11 cellular contexts compared by ENCODE assay signal in genomic region chr14:43539210-43539609, GRCh38.
DNase-seq lines count a peak whose midpoint lies in the region; ATAC-seq and TF ChIP-seq lines count a peak whose summit lies in the region.
"Had no signal": no experiment of that assay in that cellular context is flagged by ENCODE, and none has a peak within 500 bp of the region (broad histone marks: within the 10 kb centered on the region; RNA-seq: fewer than 3 reads in every experiment).

No MANE protein-coding gene starts in this region.

- H3K4me1 Mint-ChIP-seq in brain: no peaks in the 10 kb centered on the region

- no peaks in the 10 kb centered on the region for H3K4me1 ChIP-seq in upper lobe of right lung

- ATAC-seq in upper lobe of right lung: peak; percentile 39

- peak overlapping the region in 1 of 5 experiments; percentile 39 for H3K4me3 Mint-ChIP-seq in brain

- H3K27me3 ChIP-seq in upper lobe of right lung: no peaks in the 10 kb centered on the region

- intact Hi-C loops in upper lobe of right lung (cut with DNase I): no loop called here

- H3K9me3 ChIP-seq in upper lobe of right lung: no peaks in the 10 kb centered on the region

- H3K27me3 Mint-ChIP-seq in brain: no peaks in the 10 kb centered on the region

- H3K36me3 Mint-ChIP-seq in brain: no peaks in the 10 kb centered on the region

- H3K36me3 ChIP-seq in upper lobe of right lung: no peaks in the 10 kb centered on the region

- no peak overlapping the region for H3K27ac ChIP-seq in upper lobe of right lung

- peaks cover 0 to 6% (median 2%) of the 10 kb centered on the region in 5 experiments for H3K9me3 Mint-ChIP-seq in brain

- H3K27ac Mint-ChIP-seq in brain: no peak overlapping the region

- TF ChIP-seq CTCF in brain (conservative IDR thresholded peaks at IDR 0.05) (peak; percentile 33 to 65), upper lobe of right lung (IDR thresholded peaks at IDR 0.05) (peak; percentile 46)

- no peak overlapping the region for H3K4me3 ChIP-seq in upper lobe of right lung

- DNase-seq in NCI-H82 (lab: John Stamatoyannopoulos, UW) (peak; percentile 11), NCI-H82 treated with DMSO at 0.1 percent for 48 hours (lab: John Stamatoyannopoulos, UW; ENCODE audit: unreplicated experiment) (no peak), left kidney (ENCODE audit: low read depth, low spot score) (peak; percentile 78), upper lobe of right lung (no peak), GDM1 (lab: John Stamatoyannopoulos, UW) (no peak), NCI-H510A (lab: John Stamatoyannopoulos, UW) (no peak), retina (no peak)
- DNase-seq: activated T-cell treated with anti-CD3 and anti-CD28 coated beads for 4 hours, NCI-H1436 treated with DMSO at 0.1 percent for 48 hours, SW 1271 had no signal

Comparison
In these comparisons a context has a peak if more than half of its experiments do, and no peak if none do; other contexts are left out.
1. DNase-seq: peak in NCI-H82 (single experiment) and left kidney (single experiment); none in NCI-H82 treated with DMSO at 0.1 percent for 48 hours (single experiment), upper lobe of right lung (single experiment), GDM1 (single experiment), NCI-H510A (single experiment) and retina (single experiment).